32 cellular contexts compared by ENCODE assay signal in the genomic region with DNA sequence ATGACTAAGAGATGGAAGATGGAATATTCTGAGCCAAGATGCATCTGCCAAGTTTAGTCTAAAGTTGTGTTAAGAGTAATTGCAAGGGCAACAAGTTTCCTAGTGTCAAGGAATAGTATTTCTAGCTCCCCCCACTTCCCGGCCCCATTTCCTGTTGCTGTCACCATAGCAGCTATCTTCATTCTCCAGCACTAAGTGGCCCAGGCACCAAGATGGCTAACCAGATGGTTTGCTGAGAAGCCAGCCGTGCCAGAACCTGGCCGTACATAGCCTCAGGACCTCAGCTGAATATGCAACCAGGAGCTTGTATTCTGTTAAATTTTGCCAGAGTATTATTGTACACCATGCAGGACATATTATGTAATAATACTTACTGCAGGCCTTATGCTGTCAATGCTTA.
DNase-seq lines count a peak whose midpoint lies in the region; ATAC-seq, FAIRE-seq and TF ChIP-seq lines count a peak whose summit lies in the region.
"Had no signal": no experiment of that assay in that cellular context is flagged by ENCODE, and none has a peak within 500 bp of the region (broad histone marks: within the 10 kb centered on the region; RNA-seq: fewer than 3 reads in every experiment).

No MANE protein-coding gene starts in this region.

- peaks cover 33% of the 10 kb centered on the region for H3K4me1 Mint-ChIP-seq in activated CD8-positive, alpha-beta T cell treated with anti-CD3 and anti-CD28 coated beads, Interleukin-2, amount 10 ng/mL, durations not matched to agents 7 days and 5 days (ENCODE audit: low read depth)
- peaks cover 27% of the 10 kb centered on the region for H3K4me1 Mint-ChIP-seq in activated CD8-positive, alpha-beta T cell treated with anti-CD3 and anti-CD28 coated beads for 36 hours (ENCODE audit: low read depth)

- peak; percentile 54; the same call in 1 of the 2 replicates for TF ChIP-seq EP300 in K562 (IDR thresholded peaks at IDR 0.05; ENCODE audit: low read length)

- BruUV-seq in K562 (replicated peaks; lab: Mats Ljungman, UMichigan), result no TSS peak

- H3K9ac ChIP-seq in K562 (ENCODE audit: insufficient read depth in 1 of 2, low read depth in 2 of 2, low read length in 2 of 2) (peak overlapping the region in 1 of 2 experiments; percentile 78; a peak in 2 of 4 replicates), liver (ENCODE audit: low read depth in 1 of 2, low read length in 2 of 2) (no peak overlapping the region)

- H3K36me3 ChIP-seq in K562 (ENCODE audit: control insufficient read depth, insufficient read depth, low read length), result no peaks in the 10 kb centered on the region
- no peaks in the 10 kb centered on the region for H3K36me3 ChIP-seq in liver (ENCODE audit: control insufficient read depth in 4 of 4, insufficient read depth in 3 of 4, low read depth in 1 of 4, low read length in 3 of 4)
- H3K36me3 ChIP-seq: gastrocnemius medialis, pancreas, thoracic aorta, vagina had no signal

- no peaks in the 10 kb centered on the region for H3K9me1 ChIP-seq in K562 (ENCODE audit: control insufficient read depth, insufficient read depth, low read length)

- TF ChIP-seq RAD21 in K562 (CRISPR knock-in tag; conservative IDR thresholded peaks at IDR 0.05 in 1 of 2, IDR thresholded peaks at IDR 0.05 in 1 of 2) (no peak), liver (IDR thresholded peaks at IDR 0.05) (no peak)

- no peaks in the 10 kb centered on the region for H3K27me3 Mint-ChIP-seq in activated CD8-positive, alpha-beta T cell treated with anti-CD3 and anti-CD28 coated beads, Interleukin-2, amount 10 ng/mL, durations not matched to agents 7 days and 5 days (ENCODE audit: low read depth)
- H3K27me3 Mint-ChIP-seq in activated CD8-positive, alpha-beta T cell treated with anti-CD3 and anti-CD28 coated beads for 36 hours, result peaks cover 4% of the 10 kb centered on the region
- H3K27me3 Mint-ChIP-seq: activated CD4-positive, alpha-beta memory T cell treated with anti-CD3 and anti-CD28 coated beads for 36 hours; activated T-helper 17 cell treated with anti-CD3 and anti-CD28 coated beads, Interleukin-2, amount 50 U/mL, for 72 hours; central memory CD8-positive, alpha-beta T cell; dendritic cell treated with granulocyte-macrophage colony-stimulating factor and Interleukin-4, amounts not matched to agents 40 ng/mL and 50 ng/mL, for 4 days had no signal

- H3K4me3 ChIP-seq in K562 (no peak overlapping the region), liver (ENCODE audit: low read depth in 1 of 3, low read length in 3 of 3) (no peak overlapping the region)
- H3K4me3 ChIP-seq: body of pancreas, gastrocnemius medialis, pancreas, smooth muscle cell, thoracic aorta, vagina had no signal

- no peak for ATAC-seq in activated CD8-positive, alpha-beta T cell treated with anti-CD3 and anti-CD28 coated beads, Interleukin-2, amount 10 ng/mL, durations not matched to agents 7 days and 5 days
- ATAC-seq in activated CD8-positive, alpha-beta T cell treated with anti-CD3 and anti-CD28 coated beads for 36 hours, result no peak
- ATAC-seq in K562, result peak; percentile 79
- ATAC-seq: gastrocnemius medialis had no signal

- intact Hi-C loops in activated CD8-positive, alpha-beta T cell treated with anti-CD3 and anti-CD28 coated beads for 36 hours (cut with micrococcal nuclease), result loop anchor here (2.0 kb wide), 1 partner anchor 69 kb away; no protein-coding TSS in a partner anchor
- intact Hi-C loops in K562 (cut with micrococcal nuclease), result no loop called here

- no peaks in the 10 kb centered on the region for H4K20me1 ChIP-seq in K562 (replicated peaks; ENCODE audit: control insufficient read depth, insufficient read depth, low read length)

- POLR2A ChIA-PET in activated CD8-positive, alpha-beta T cell treated with anti-CD3 and anti-CD28 coated beads, Interleukin-2, amount 10 ng/mL, durations not matched to agents 7 days and 5 days (lab: Charles Lee), result no interaction called here
- POLR2A ChIA-PET in activated CD8-positive, alpha-beta T cell treated with anti-CD3 and anti-CD28 coated beads for 36 hours (lab: Charles Lee), result interaction anchor here (1.1 kb wide), 1 partner anchor 18 kb away, joined by 3 read pairs; no protein-coding TSS in a partner anchor
- POLR2A ChIA-PET in K562 (lab: Yijun Ruan, JAX), result interaction anchor here (0.9 kb wide), 1 partner anchor 9 kb away, joined by 3 read pairs; no protein-coding TSS in a partner anchor

- peak overlapping the region; percentile 98 for H3K27ac ChIP-seq in K562 (ENCODE audit: extremely low read depth, low read depth, low read length)
- peak overlapping the region; percentile 83 to 89 for H3K27ac ChIP-seq in liver (ENCODE audit: low read depth in 1 of 2, low read length in 2 of 2)
- H3K27ac ChIP-seq: thoracic aorta, vagina had no signal

- TF ChIP-seq CTCF in activated CD8-positive, alpha-beta T cell treated with anti-CD3 and anti-CD28 coated beads for 36 hours (IDR thresholded peaks at IDR 0.05), result no peak
- TF ChIP-seq CTCF in K562 (IDR thresholded peaks at IDR 0.05 in 2 of 3, conservative IDR thresholded peaks at IDR 0.05 in 1 of 3; ENCODE audit: insufficient read depth in 2 of 3, low read depth in 1 of 3, low read length in 3 of 3) (no peak), liver (IDR thresholded peaks at IDR 0.05; ENCODE audit: low read depth, low read length, missing input control) (no peak)

- H2AFZ ChIP-seq in K562 (ENCODE audit: low read depth, low read length), result peak overlapping the region; percentile 81

- CTCF ChIA-PET in activated CD8-positive, alpha-beta T cell treated with anti-CD3 and anti-CD28 coated beads, Interleukin-2, amount 10 ng/mL, durations not matched to agents 7 days and 5 days (lab: Charles Lee), result interaction anchor here (2.8 kb wide), 1 partner anchor 67 kb away, joined by 26 read pairs; no protein-coding TSS in a partner anchor
- CTCF ChIA-PET in activated CD8-positive, alpha-beta T cell treated with anti-CD3 and anti-CD28 coated beads for 36 hours (lab: Charles Lee), result no interaction called here
- CTCF ChIA-PET in K562 (lab: Yijun Ruan, JAX; ENCODE audit: low intra/inter-chr PET ratio), result interaction anchor here (0.6 kb wide), 1 partner anchor 36 kb away, joined by 3 read pairs; no protein-coding TSS in a partner anchor

- H3K27ac Mint-ChIP-seq in activated CD8-positive, alpha-beta T cell treated with anti-CD3 and anti-CD28 coated beads, Interleukin-2, amount 10 ng/mL, durations not matched to agents 7 days and 5 days, result peak overlapping the region; percentile 86
- no peak overlapping the region for H3K27ac Mint-ChIP-seq in activated CD8-positive, alpha-beta T cell treated with anti-CD3 and anti-CD28 coated beads for 36 hours
- H3K27ac Mint-ChIP-seq: activated CD4-positive, alpha-beta memory T cell treated with anti-CD3 and anti-CD28 coated beads for 36 hours had no signal

- peaks cover 10 to 38% of the 10 kb centered on the region in 2 experiments for H3K4me1 ChIP-seq in K562 (replicated peaks in 1 of 2; ENCODE audit: control insufficient read depth in 2 of 2, insufficient read depth in 2 of 2, low read length in 2 of 2)
- peaks cover 13 to 65% (median 42%) of the 10 kb centered on the region in 4 donors for H3K4me1 ChIP-seq in liver (ENCODE audit: control insufficient read depth in 4 of 4, insufficient read depth in 4 of 4, low read length in 3 of 4)
- H3K4me1 ChIP-seq: vagina had no signal

- no peaks in the 10 kb centered on the region for H3K9me3 Mint-ChIP-seq in activated CD8-positive, alpha-beta T cell treated with anti-CD3 and anti-CD28 coated beads, Interleukin-2, amount 10 ng/mL, durations not matched to agents 7 days and 5 days (ENCODE audit: insufficient read depth)
- H3K9me3 Mint-ChIP-seq in activated CD8-positive, alpha-beta T cell treated with anti-CD3 and anti-CD28 coated beads for 36 hours, result no peaks in the 10 kb centered on the region
- H3K9me3 Mint-ChIP-seq: activated CD4-positive, alpha-beta memory T cell treated with anti-CD3 and anti-CD28 coated beads for 36 hours; activated T-helper 17 cell treated with anti-CD3 and anti-CD28 coated beads, Interleukin-2, amount 50 U/mL, for 72 hours; central memory CD8-positive, alpha-beta T cell; dendritic cell treated with granulocyte-macrophage colony-stimulating factor and Interleukin-4, amounts not matched to agents 40 ng/mL and 50 ng/mL, for 4 days had no signal

- peaks cover 6% of the 10 kb centered on the region for H3K36me3 Mint-ChIP-seq in activated CD8-positive, alpha-beta T cell treated with anti-CD3 and anti-CD28 coated beads, Interleukin-2, amount 10 ng/mL, durations not matched to agents 7 days and 5 days (ENCODE audit: low read depth)
- H3K36me3 Mint-ChIP-seq in activated CD8-positive, alpha-beta T cell treated with anti-CD3 and anti-CD28 coated beads for 36 hours (ENCODE audit: low read depth), result peaks cover 2% of the 10 kb centered on the region
- H3K36me3 Mint-ChIP-seq: activated CD4-positive, alpha-beta memory T cell treated with anti-CD3 and anti-CD28 coated beads for 36 hours had no signal

- no peak for TF ChIP-seq POLR2A in K562 (conservative IDR thresholded peaks at IDR 0.05)

- peak overlapping the region; percentile 71 for H3K4me2 ChIP-seq in K562 (ENCODE audit: insufficient read depth, low read length)

- WGBS in K562 (ENCODE audit: insufficient coverage, low coverage, missing lambda C conversion rate), result 0% methylated on average over 3 of the region's 3 CpGs
- 48% methylated on average over 3 of the region's 3 CpGs for WGBS in liver

- H3K4me3 Mint-ChIP-seq in activated CD8-positive, alpha-beta T cell treated with anti-CD3 and anti-CD28 coated beads, Interleukin-2, amount 10 ng/mL, durations not matched to agents 7 days and 5 days, result peak overlapping the region; percentile 12
- H3K4me3 Mint-ChIP-seq in activated CD8-positive, alpha-beta T cell treated with anti-CD3 and anti-CD28 coated beads for 36 hours, result no peak overlapping the region
- H3K4me3 Mint-ChIP-seq: neural crest cell had no signal

- DNase-seq in activated CD8-positive, alpha-beta T cell treated with anti-CD3 and anti-CD28 coated beads, Interleukin-2, amount 10 ng/mL, durations not matched to agents 7 days and 5 days, result no peak
- no peak for DNase-seq in activated CD8-positive, alpha-beta T cell treated with anti-CD3 and anti-CD28 coated beads for 36 hours
- DNase-seq in GDM1 (lab: John Stamatoyannopoulos, UW) (peak; percentile 39), K562 (ENCODE audit: extremely low read depth in 1 of 4, low spot score in 3 of 4) (peak; percentile 54 to 79 (median 58)), ACHN (no peak), AG08396 (ENCODE audit: low spot score) (no peak), OCI-M2 (lab: John Stamatoyannopoulos, UW; ENCODE audit: unreplicated experiment) (no peak)
- DNase-seq: activated CD4-positive, alpha-beta memory T cell treated with anti-CD3 and anti-CD28 coated beads for 36 hours; activated CD4-positive, CD25-positive, alpha-beta regulatory T cell treated with anti-CD3 and anti-CD28 coated beads, Interleukin-2, amount 50 U/mL, for 72 hours; activated CD8-positive, alpha-beta memory T cell treated with anti-CD3 and anti-CD28 coated beads, Interleukin-2, amount 50 U/mL, for 48 hours; activated naive CD4-positive, alpha-beta T cell treated with anti-CD3 and anti-CD28 coated beads, Interleukin-2, amount 50 U/mL, for 16 hours; body of pancreas; gastrocnemius medialis; hippocampal formation; left colon; NCI-H1092 treated with DMSO at 0.1 percent for 48 hours; NCI-H1694 treated with DMSO at 0.1 percent for 48 hours; NCI-H2171 treated with DMSO at 0.1 percent for 48 hours; NCI-H510A; pancreas; RPMI8226; stimulated activated CD4-positive, alpha-beta T cell treated with anti-CD3 and anti-CD28 coated beads, Interleukin-1b, Interleukin-23, amount 100 ng/mL, for 48 hours; stimulated activated naive CD8-positive, alpha-beta T cell treated with anti-CD3 and anti-CD28 coated beads, Interleukin-15, Interleukin-2, amounts not matched to agents 100 U/mL and 50 U/mL, for 24 hours had no signal

- FAIRE-seq in K562 (lab: Jason Lieb, UNC), result peak; percentile 71
- FAIRE-seq: G401.6, pancreas had no signal

- H3K9me3 ChIP-seq in K562 (replicated peaks; ENCODE audit: control insufficient read depth, insufficient read depth, low read depth, low read length) (no peaks in the 10 kb centered on the region), liver (ENCODE audit: control insufficient read depth in 4 of 4, low read length in 3 of 4) (no peaks in the 10 kb centered on the region)
- H3K9me3 ChIP-seq: body of pancreas, gastrocnemius medialis, pancreas, thoracic aorta, vagina had no signal

- in situ Hi-C loops in K562 (cut with MboI), result no loop called here
- in situ Hi-C loops in ACHN (cut with HindIII; ENCODE audit: low pct_ligation_motif_present, low pct_unique_long_range_greater_than_20kb, low sequenced_read_pairs), result no loop called here

- no peaks in the 10 kb centered on the region for H3K27me3 ChIP-seq in K562 (ENCODE audit: control insufficient read depth in 2 of 2, insufficient read depth in 2 of 2, low read length in 2 of 2)
- no peaks in the 10 kb centered on the region for H3K27me3 ChIP-seq in liver (ENCODE audit: control insufficient read depth in 4 of 4, insufficient read depth in 4 of 4, low read length in 3 of 4)
- H3K27me3 ChIP-seq: body of pancreas, gastrocnemius medialis, pancreas, vagina had no signal

- H3K79me2 ChIP-seq in K562 (ENCODE audit: control insufficient read depth, insufficient read depth, low read length), result peaks cover 2% of the 10 kb centered on the region; the same call in 1 of the 3 replicates

Comparison
In these comparisons a context has a peak if more than half of its experiments do, and no peak if none do; other contexts are left out.
1. DNase-seq: peak in GDM1 (single experiment) and K562 (4 of 4); none in activated CD8-positive, alpha-beta T cell treated with anti-CD3 and anti-CD28 coated beads, Interleukin-2, amount 10 ng/mL, durations not matched to agents 7 days and 5 days (single experiment), activated CD8-positive, alpha-beta T cell treated with anti-CD3 and anti-CD28 coated beads for 36 hours (single experiment), ACHN (single experiment), AG08396 (single experiment) and OCI-M2 (single experiment).